20 cellular contexts compared by ENCODE assay signal in genomic region chr6:163423696-163424095, GRCh38. TPM values are rescaled to one million over a fixed set of nuclear protein-coding genes. Genes with fewer than 3 reads are reported as not detected.
DNase-seq lines count a peak whose midpoint lies in the region; TF ChIP-seq lines count a peak whose summit lies in the region.
"Had no signal": no experiment of that assay in that cellular context is flagged by ENCODE, and none has a peak within 500 bp of the region (broad histone marks: within the 10 kb centered on the region; RNA-seq: fewer than 3 reads in every experiment).

No MANE protein-coding gene starts in this region.

- H3K4me1 Mint-ChIP-seq in HFFc6 (ENCODE audit: low read depth): peaks cover 72% of the 10 kb centered on the region
- H3K4me1 Mint-ChIP-seq in brain: peaks cover 99% of the 10 kb centered on the region

- no peaks in the 10 kb centered on the region for H3K36me3 Mint-ChIP-seq in HFFc6 (ENCODE audit: low read depth)
- H3K36me3 Mint-ChIP-seq in brain: peaks cover 35% of the 10 kb centered on the region
- H3K36me3 Mint-ChIP-seq: naive thymus-derived CD4-positive, alpha-beta T cell had no signal

- H3K4me1 ChIP-seq in neutrophil (ENCODE audit: control insufficient read depth in 1 of 2, insufficient read depth in 1 of 2, low read depth in 1 of 2, low read length in 1 of 2): peaks cover 29 to 34% of the 10 kb centered on the region in 2 experiments

- POLR2A ChIA-PET in RWPE1 (lab: Yijun Ruan, JAX; ENCODE audit: low non-redundant PET): no interaction called here

- H3K27me3 Mint-ChIP-seq in HFFc6 (ENCODE audit: insufficient read depth) (no peaks in the 10 kb centered on the region), brain (no peaks in the 10 kb centered on the region)
- H3K27me3 Mint-ChIP-seq: naive thymus-derived CD4-positive, alpha-beta T cell had no signal

- H3K27ac Mint-ChIP-seq in HFFc6: peak overlapping the region; percentile 35; the same call in 1 of the 2 replicates
- H3K27ac Mint-ChIP-seq in brain: peak overlapping the region in 4 of 5 experiments; percentile 39 to 99 (median 90)
- H3K27ac Mint-ChIP-seq: activated CD8-positive, alpha-beta T cell treated with anti-CD3 and anti-CD28 coated beads, Interleukin-2, amount 10 ng/mL, durations not matched to agents 7 days and 5 days; activated naive CD4-positive, alpha-beta T cell treated with anti-CD3 and anti-CD28 coated beads for 36 hours had no signal

- peak overlapping the region; percentile 40 for H3K4me3 Mint-ChIP-seq in HFFc6
- H3K4me3 Mint-ChIP-seq in brain: peak overlapping the region in 4 of 5 experiments; percentile 32 to 94 (median 86)
- H3K4me3 Mint-ChIP-seq: activated CD8-positive, alpha-beta T cell treated with anti-CD3 and anti-CD28 coated beads, Interleukin-2, amount 10 ng/mL, durations not matched to agents 7 days and 5 days; activated naive CD4-positive, alpha-beta T cell treated with anti-CD3 and anti-CD28 coated beads for 36 hours had no signal

- no peak overlapping the region for H3K4me3 ChIP-seq in neutrophil (ENCODE audit: low read depth in 1 of 2, low read length in 1 of 2)
- H3K4me3 ChIP-seq: BLaER1 had no signal

- H3K9me3 ChIP-seq in neutrophil: no peaks in the 10 kb centered on the region
- H3K9me3 ChIP-seq: BLaER1 had no signal

- TF ChIP-seq CTCF in HFFc6 (IDR thresholded peaks at IDR 0.05) (no peak), brain (conservative IDR thresholded peaks at IDR 0.05) (no peak), neutrophil (IDR thresholded peaks at IDR 0.05) (no peak), RWPE1 (conservative IDR thresholded peaks at IDR 0.05; ENCODE audit: low read depth) (no peak), GM13976 (IDR thresholded peaks at IDR 0.05; ENCODE audit: borderline replicate concordance, control extremely low read depth, extremely low read depth, insufficient read depth, missing control alignments) (no peak)

- no peaks in the 10 kb centered on the region for H3K36me3 ChIP-seq in neutrophil
- H3K36me3 ChIP-seq: brain microvascular endothelial cell had no signal

- DNase-seq in HFFc6 (peak; percentile 3), superior temporal gyrus (ENCODE audit: extremely low spot score) (peak; percentile 35), RWPE1 (ENCODE audit: low spot score) (no peak), GM13976 (ENCODE audit: low spot score) (no peak), midbrain (lab: John Stamatoyannopoulos, UW) (no peak)
- DNase-seq: activated CD8-positive, alpha-beta T cell treated with anti-CD3 and anti-CD28 coated beads, Interleukin-2, amount 10 ng/mL, durations not matched to agents 7 days and 5 days; activated naive CD4-positive, alpha-beta T cell treated with anti-CD3 and anti-CD28 coated beads for 36 hours; brain microvascular endothelial cell; effector memory CD4-positive, alpha-beta T cell; glutamatergic neuron; islet precursor cell; naive thymus-derived CD4-positive, alpha-beta T cell; NCI-H2107; NCI-H345; SHP77; stimulated activated CD4-positive, alpha-beta T cell treated with anti-CD3 and anti-CD28 coated beads, Interleukin-2, amount 100 ng/mL, for 24 hours; stimulated activated naive CD8-positive, alpha-beta T cell treated with anti-CD3 and anti-CD28 coated beads, Interleukin-15, Interleukin-2, amounts not matched to agents 100 U/mL and 50 U/mL, for 24 hours had no signal

- CTCF ChIA-PET in RWPE1 (lab: Yijun Ruan, JAX): no interaction called here

- peak overlapping the region; percentile 64 for H3K27ac ChIP-seq in neutrophil
- H3K27ac ChIP-seq in RWPE1: no peak overlapping the region
- H3K27ac ChIP-seq: BLaER1, brain microvascular endothelial cell had no signal

- H3K27me3 ChIP-seq in neutrophil: no peaks in the 10 kb centered on the region
- H3K27me3 ChIP-seq: BLaER1, brain microvascular endothelial cell had no signal

- in situ Hi-C loops in GM13976 (cut with MboI; ENCODE audit: low sequenced_read_pairs, unreplicated experiment): loop anchor here (10.0 to 25.0 kb wide), 2 partner anchors 531 to 689 kb away; no protein-coding TSS in a partner anchor

- H3K9me3 Mint-ChIP-seq in HFFc6 (no peaks in the 10 kb centered on the region), brain (no peaks in the 10 kb centered on the region)
- H3K9me3 Mint-ChIP-seq: activated naive CD4-positive, alpha-beta T cell treated with anti-CD3 and anti-CD28 coated beads for 36 hours; naive thymus-derived CD4-positive, alpha-beta T cell had no signal

RNA-seq across cellular contexts. Expression of gene QKI, which starts 9.2 kb away (rescaled TPM):
- total RNA-seq in HFFc6 (2021; fragmentation: NEBNext Ultra II Directional; extraction: Animal tissue kit (Norgen Biotek cat#: 25700)): 10 to 100 TPM; 71.3 to 90.5 (median 85.1) TPM
- polyA plus RNA-seq in brain (ENCODE audit: insufficient read depth, low read depth, low replicate concordance): 70.0 TPM

Comparison
In these comparisons a context has a peak if more than half of its experiments do, and no peak if none do; other contexts are left out.
1. DNase-seq: peak in HFFc6 (single experiment) and superior temporal gyrus (single experiment); none in RWPE1 (single experiment), GM13976 (single experiment) and midbrain (single experiment).